ENCODE assay signal across 2 cellular contexts in the genomic region with DNA sequence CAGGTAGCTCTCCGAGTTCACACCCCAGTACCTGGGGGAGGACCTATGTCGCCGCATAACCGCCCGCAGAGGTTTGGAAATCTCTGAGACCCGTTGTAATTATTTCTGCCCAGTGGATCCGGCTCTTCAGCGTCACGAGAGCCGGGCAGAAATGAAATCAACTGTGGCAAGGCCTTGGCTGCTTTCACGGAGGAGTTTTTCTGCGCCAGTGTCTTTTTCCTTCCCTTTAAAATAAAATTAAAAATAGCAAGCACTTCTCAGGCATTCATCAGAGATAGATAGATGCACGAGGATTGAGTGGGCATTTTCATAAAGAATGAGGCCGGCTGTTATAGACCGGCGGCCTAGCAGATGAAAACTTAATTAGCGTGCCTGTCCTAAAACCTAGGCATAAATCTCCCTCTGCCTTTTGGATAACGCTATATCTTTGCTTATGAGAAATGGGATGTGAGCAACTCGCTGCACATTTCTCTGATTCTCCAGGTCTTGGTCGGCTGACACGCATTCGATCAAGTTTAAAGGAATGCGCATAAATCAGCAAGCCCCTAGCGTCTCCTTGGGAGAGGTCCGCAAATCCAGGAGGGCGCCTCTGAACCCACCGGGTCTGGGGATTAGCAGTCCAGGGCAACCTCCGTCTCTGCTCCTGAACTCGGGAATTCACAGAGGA.
A peak's percentile ranks its signal among the peaks of the same experiment; 100 is the strongest.
TF ChIP-seq lines count a peak whose summit lies in the region.

No MANE protein-coding gene starts in this region.

TF ChIP-seq in HEK293, 187 proteins besides CTCF, POLR2A, EP300 and RAD21:
- TF ChIP-seq ZBTB17 (tag by site-specific recombination; IDR thresholded peaks at IDR 0.05) (0 out of 2 replicates have a peak, but pooled peaks have one; percentile 11), OSR2 (tag by site-specific recombination; IDR thresholded peaks at IDR 0.05) (no peak), YY2 (tag by site-specific recombination; IDR thresholded peaks at IDR 0.05) (no peak), ZNF132 (tag by site-specific recombination; IDR thresholded peaks at IDR 0.05; ENCODE audit: borderline replicate concordance) (no peak), KLF8 (tag by site-specific recombination; IDR thresholded peaks at IDR 0.05) (no peak), FEZF1 (tag by site-specific recombination; IDR thresholded peaks at IDR 0.05) (peak; percentile 89), ZFP69B (tag by site-specific recombination; IDR thresholded peaks at IDR 0.05) (no peak), ZNF747 (tag by site-specific recombination; IDR thresholded peaks at IDR 0.05) (no peak)
TF ChIP-seq in HEK293: peak in this region for 2.

TF ChIP-seq in HepG2, 621 proteins besides CTCF, POLR2A, EP300 and RAD21:
- TF ChIP-seq, protein P1, sequence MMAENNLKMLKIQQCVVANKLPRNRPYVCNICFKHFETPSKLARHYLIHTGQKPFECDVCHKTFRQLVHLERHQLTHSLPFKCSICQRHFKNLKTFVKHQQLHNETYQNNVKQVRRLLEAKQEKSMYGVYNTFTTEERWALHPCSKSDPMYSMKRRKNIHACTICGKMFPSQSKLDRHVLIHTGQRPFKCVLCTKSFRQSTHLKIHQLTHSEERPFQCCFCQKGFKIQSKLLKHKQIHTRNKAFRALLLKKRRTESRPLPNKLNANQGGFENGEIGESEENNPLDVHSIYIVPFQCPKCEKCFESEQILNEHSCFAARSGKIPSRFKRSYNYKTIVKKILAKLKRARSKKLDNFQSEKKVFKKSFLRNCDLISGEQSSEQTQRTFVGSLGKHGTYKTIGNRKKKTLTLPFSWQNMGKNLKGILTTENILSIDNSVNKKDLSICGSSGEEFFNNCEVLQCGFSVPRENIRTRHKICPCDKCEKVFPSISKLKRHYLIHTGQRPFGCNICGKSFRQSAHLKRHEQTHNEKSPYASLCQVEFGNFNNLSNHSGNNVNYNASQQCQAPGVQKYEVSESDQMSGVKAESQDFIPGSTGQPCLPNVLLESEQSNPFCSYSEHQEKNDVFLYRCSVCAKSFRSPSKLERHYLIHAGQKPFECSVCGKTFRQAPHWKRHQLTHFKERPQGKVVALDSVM (CRISPR knock-in tag; IDR thresholded peaks at IDR 0.05), result no peak
- TF ChIP-seq KDM3A (CRISPR knock-in tag; IDR thresholded peaks at IDR 0.05; ENCODE audit: low read depth) (no peak), ZNF367 (CRISPR knock-in tag; IDR thresholded peaks at IDR 0.05; ENCODE audit: borderline replicate concordance) (no peak), KMT2B (CRISPR knock-in tag; IDR thresholded peaks at IDR 0.05) (no peak), SP5 (CRISPR knock-in tag; IDR thresholded peaks at IDR 0.05; ENCODE audit: borderline replicate concordance, low read depth) (no peak), SALL2 (CRISPR knock-in tag; IDR thresholded peaks at IDR 0.05) (no peak), HHEX (CRISPR knock-in tag; IDR thresholded peaks at IDR 0.05) (no peak), PAX8 (CRISPR knock-in tag; IDR thresholded peaks at IDR 0.05; ENCODE audit: borderline replicate concordance) (no peak), RCOR2 (CRISPR knock-in tag; IDR thresholded peaks at IDR 0.05) (no peak), ZNF550 (CRISPR knock-in tag; IDR thresholded peaks at IDR 0.05; ENCODE audit: borderline replicate concordance) (no peak)
- TF ChIP-seq, protein P2, sequence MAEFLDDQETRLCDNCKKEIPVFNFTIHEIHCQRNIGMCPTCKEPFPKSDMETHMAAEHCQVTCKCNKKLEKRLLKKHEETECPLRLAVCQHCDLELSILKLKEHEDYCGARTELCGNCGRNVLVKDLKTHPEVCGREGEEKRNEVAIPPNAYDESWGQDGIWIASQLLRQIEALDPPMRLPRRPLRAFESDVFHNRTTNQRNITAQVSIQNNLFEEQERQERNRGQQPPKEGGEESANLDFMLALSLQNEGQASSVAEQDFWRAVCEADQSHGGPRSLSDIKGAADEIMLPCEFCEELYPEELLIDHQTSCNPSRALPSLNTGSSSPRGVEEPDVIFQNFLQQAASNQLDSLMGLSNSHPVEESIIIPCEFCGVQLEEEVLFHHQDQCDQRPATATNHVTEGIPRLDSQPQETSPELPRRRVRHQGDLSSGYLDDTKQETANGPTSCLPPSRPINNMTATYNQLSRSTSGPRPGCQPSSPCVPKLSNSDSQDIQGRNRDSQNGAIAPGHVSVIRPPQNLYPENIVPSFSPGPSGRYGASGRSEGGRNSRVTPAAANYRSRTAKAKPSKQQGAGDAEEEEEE (CRISPR knock-in tag; IDR thresholded peaks at IDR 0.05; ENCODE audit: borderline replicate concordance), result no peak
- TF ChIP-seq, protein P3, sequence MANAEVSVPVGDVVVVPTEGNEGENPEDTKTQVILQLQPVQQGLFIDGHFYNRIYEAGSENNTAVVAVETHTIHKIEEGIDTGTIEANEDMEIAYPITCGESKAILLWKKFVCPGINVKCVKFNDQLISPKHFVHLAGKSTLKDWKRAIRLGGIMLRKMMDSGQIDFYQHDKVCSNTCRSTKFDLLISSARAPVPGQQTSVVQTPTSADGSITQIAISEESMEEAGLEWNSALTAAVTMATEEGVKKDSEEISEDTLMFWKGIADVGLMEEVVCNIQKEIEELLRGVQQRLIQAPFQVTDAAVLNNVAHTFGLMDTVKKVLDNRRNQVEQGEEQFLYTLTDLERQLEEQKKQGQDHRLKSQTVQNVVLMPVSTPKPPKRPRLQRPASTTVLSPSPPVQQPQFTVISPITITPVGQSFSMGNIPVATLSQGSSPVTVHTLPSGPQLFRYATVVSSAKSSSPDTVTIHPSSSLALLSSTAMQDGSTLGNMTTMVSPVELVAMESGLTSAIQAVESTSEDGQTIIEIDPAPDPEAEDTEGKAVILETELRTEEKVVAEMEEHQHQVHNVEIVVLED (CRISPR knock-in tag; IDR thresholded peaks at IDR 0.05; ENCODE audit: borderline replicate concordance), result no peak
- TF ChIP-seq, protein P4, sequence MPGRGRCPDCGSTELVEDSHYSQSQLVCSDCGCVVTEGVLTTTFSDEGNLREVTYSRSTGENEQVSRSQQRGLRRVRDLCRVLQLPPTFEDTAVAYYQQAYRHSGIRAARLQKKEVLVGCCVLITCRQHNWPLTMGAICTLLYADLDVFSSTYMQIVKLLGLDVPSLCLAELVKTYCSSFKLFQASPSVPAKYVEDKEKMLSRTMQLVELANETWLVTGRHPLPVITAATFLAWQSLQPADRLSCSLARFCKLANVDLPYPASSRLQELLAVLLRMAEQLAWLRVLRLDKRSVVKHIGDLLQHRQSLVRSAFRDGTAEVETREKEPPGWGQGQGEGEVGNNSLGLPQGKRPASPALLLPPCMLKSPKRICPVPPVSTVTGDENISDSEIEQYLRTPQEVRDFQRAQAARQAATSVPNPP (CRISPR knock-in tag; IDR thresholded peaks at IDR 0.05), result no peak
- TF ChIP-seq, protein P5, sequence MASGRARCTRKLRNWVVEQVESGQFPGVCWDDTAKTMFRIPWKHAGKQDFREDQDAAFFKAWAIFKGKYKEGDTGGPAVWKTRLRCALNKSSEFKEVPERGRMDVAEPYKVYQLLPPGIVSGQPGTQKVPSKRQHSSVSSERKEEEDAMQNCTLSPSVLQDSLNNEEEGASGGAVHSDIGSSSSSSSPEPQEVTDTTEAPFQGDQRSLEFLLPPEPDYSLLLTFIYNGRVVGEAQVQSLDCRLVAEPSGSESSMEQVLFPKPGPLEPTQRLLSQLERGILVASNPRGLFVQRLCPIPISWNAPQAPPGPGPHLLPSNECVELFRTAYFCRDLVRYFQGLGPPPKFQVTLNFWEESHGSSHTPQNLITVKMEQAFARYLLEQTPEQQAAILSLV (CRISPR knock-in tag; IDR thresholded peaks at IDR 0.05; ENCODE audit: borderline replicate concordance), result no peak
